ENCODE assay signal across 8 cellular contexts in genomic region chr5:177447611-177448243, GRCh38.
DNase-seq lines count a peak whose midpoint lies in the region; ATAC-seq lines count a peak whose summit lies in the region.

No MANE protein-coding gene starts in this region.

- WGBS in iPS DF 6.9 (ENCODE audit: insufficient coverage, insufficient read length): no CpG with 5 or more reads among the region's 23 CpGs

- ATAC-seq in GM19395 (IDR thresholded peaks at IDR 0.05; ENCODE audit: unreplicated experiment): no peak

- peak overlapping the region; percentile 85 for H3K27ac ChIP-seq in angular gyrus (ENCODE audit: low read depth, low read length)
- H3K27ac ChIP-seq in iPS DF 6.9 (ENCODE audit: low read length): no peak overlapping the region

- peak; percentile 31 for DNase-seq in activated CD4-positive, CD25-positive, alpha-beta regulatory T cell treated with anti-CD3 and anti-CD28 coated beads, Interleukin-2, amount 50 U/mL, for 72 hours
- DNase-seq in activated CD4-positive, CD25-positive, alpha-beta regulatory T cell (lab: John Stamatoyannopoulos, UW): no peak
- peak; percentile 54 for DNase-seq in NCI-H1092 treated with DMSO at 0.1 percent for 48 hours (lab: John Stamatoyannopoulos, UW)
- DNase-seq in iPS DF 6.9 (ENCODE audit: low read depth, low spot score): no peak
- DNase-seq in skeletal muscle cell (ENCODE audit: low read depth): no peak
- no peak for DNase-seq in D341Med (ENCODE audit: low spot score)

- no peaks in the 10 kb centered on the region for H3K36me3 ChIP-seq in iPS DF 6.9 (ENCODE audit: control insufficient read depth, insufficient read depth, low read length)

- H3K27me3 ChIP-seq in iPS DF 6.9 (ENCODE audit: control insufficient read depth, insufficient read depth, low read length): 0 out of 2 replicates have a peak, but pooled peaks cover 1% of the 10 kb centered on the region

- H3K4me3 ChIP-seq in iPS DF 6.9 (ENCODE audit: low read length) (peak overlapping the region; percentile 26; the same call in 1 of the 2 replicates), skeletal muscle cell (ENCODE audit: low read depth, low read length) (peak overlapping the region; percentile 65)

- peaks cover 4% of the 10 kb centered on the region; the same call in 1 of the 2 replicates for H3K4me1 ChIP-seq in iPS DF 6.9 (ENCODE audit: control insufficient read depth, insufficient read depth, low read length)

- no peaks in the 10 kb centered on the region for H3K9me3 ChIP-seq in iPS DF 6.9 (ENCODE audit: control insufficient read depth, insufficient read depth, low read length)

Comparison
In these comparisons a context has a peak if more than half of its experiments do, and no peak if none do; other contexts are left out.
1. DNase-seq: peak in activated CD4-positive, CD25-positive, alpha-beta regulatory T cell treated with anti-CD3 and anti-CD28 coated beads, Interleukin-2, amount 50 U/mL, for 72 hours (single experiment) and NCI-H1092 treated with DMSO at 0.1 percent for 48 hours (single experiment); none in activated CD4-positive, CD25-positive, alpha-beta regulatory T cell (0 of 4), iPS DF 6.9 (single experiment), skeletal muscle cell (single experiment) and D341Med (single experiment).